1 cellular context compared by ENCODE assay signal in genomic region chr6:145023116-145023726, GRCh38.
TF ChIP-seq lines count a peak whose summit lies in the region.

No MANE protein-coding gene starts in this region.

TF ChIP-seq in neural cell, 6 proteins besides CTCF, POLR2A, EP300 and RAD21 (continued from another document):
- TF ChIP-seq EZH2 (IDR thresholded peaks at IDR 0.05; ENCODE audit: borderline replicate concordance, insufficient read depth, low read length, poor library complexity, severe bottlenecking) (no peak), TAF1 (IDR thresholded peaks at IDR 0.05; ENCODE audit: low read depth) (no peak)
